Comparison of ENCODE assay signal across 12 cellular contexts in the genomic region with DNA sequence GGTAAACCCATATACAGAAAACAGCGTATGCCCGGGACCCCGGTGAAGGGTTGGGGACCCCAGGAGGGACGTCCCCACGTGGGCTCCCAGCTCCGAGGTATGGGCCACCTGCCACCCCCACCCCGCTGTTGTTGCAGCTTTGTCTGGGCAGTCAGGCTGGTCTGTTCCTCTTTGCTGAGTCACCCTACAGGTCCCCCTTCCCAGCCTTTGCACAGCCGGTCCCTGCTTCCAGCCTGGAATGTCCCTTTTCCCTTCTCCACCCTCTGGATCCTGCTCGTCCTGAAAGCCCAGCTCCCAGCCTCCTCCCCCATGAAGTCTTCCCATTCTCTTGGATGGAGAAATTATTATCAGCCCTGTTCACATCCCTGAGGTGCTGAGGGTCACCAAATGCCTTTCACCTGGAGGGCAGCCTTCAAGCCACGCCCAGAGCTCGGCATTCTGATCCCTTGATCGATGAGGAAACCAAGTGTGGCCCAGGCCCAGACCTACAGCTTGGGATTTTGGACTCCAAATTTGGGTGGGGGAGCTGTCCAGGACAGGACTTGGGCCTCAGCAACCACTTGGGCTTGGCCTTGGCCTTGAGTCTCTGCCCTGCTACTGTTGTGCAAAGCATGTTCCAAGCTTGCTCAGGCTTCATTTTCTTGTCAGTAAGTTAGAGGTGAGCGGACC. TPM values are rescaled to one million over a fixed set of nuclear protein-coding genes. Genes with fewer than 3 reads are reported as not detected.
DNase-seq lines count a peak whose midpoint lies in the region; FAIRE-seq and TF ChIP-seq lines count a peak whose summit lies in the region.
"Had no signal": no experiment of that assay in that cellular context is flagged by ENCODE, and none has a peak within 500 bp of the region (broad histone marks: within the 10 kb centered on the region; RNA-seq: fewer than 3 reads in every experiment).

No MANE protein-coding gene starts in this region.

- CTCF ChIA-PET in Calu3 (lab: Charles Lee), result interaction anchor here (0.6 to 2.3 kb wide), 6 partner anchors 17 to 99 kb away, joined by 3 to 6 read pairs (median 3); a partner anchor contains a TSS

- H3F3A ChIP-seq in neural progenitor cell (ENCODE audit: low read depth), result peaks cover 20% of the 10 kb centered on the region

- H3K4me1 Mint-ChIP-seq in Calu3 (ENCODE audit: low read depth, unreplicated experiment), result peaks cover 24% of the 10 kb centered on the region
- H3K4me1 Mint-ChIP-seq in neural progenitor cell, result peaks cover 38% of the 10 kb centered on the region

- no peak overlapping the region for H2AFZ ChIP-seq in neural progenitor cell (replicated peaks)

- TF ChIP-seq EP300 in tibial nerve (IDR thresholded peaks at IDR 0.05), result no peak

- FAIRE-seq in GM12892 (lab: Jason Lieb, UNC), result no peak

- H3K36me3 Mint-ChIP-seq in Calu3 (ENCODE audit: insufficient read depth, unreplicated experiment), result peaks cover 51% of the 10 kb centered on the region
- H3K36me3 Mint-ChIP-seq in neural progenitor cell, result no peaks in the 10 kb centered on the region
- H3K36me3 Mint-ChIP-seq: CD4-positive, CD25-positive, alpha-beta regulatory T cell; naive B cell had no signal

- H3K79me2 ChIP-seq in neural progenitor cell (ENCODE audit: low read depth), result no peaks in the 10 kb centered on the region

- H3K9me3 ChIP-seq in neural progenitor cell (ENCODE audit: low read depth) (no peaks in the 10 kb centered on the region), tibial nerve (no peaks in the 10 kb centered on the region)

- WGBS in tibial nerve, 2 donors, result 60 to 70% methylated on average over 13 of the region's 13 CpGs

- no peaks in the 10 kb centered on the region for H3K27me3 Mint-ChIP-seq in Calu3 (ENCODE audit: unreplicated experiment)
- peaks cover 15% of the 10 kb centered on the region for H3K27me3 Mint-ChIP-seq in neural progenitor cell (ENCODE audit: insufficient read depth, low read depth)
- H3K27me3 Mint-ChIP-seq: CD4-positive, CD25-positive, alpha-beta regulatory T cell; naive B cell had no signal

- no peaks in the 10 kb centered on the region for H4K20me1 ChIP-seq in neural progenitor cell (ENCODE audit: low read depth)

- H3K36me3 ChIP-seq in neural progenitor cell (no peaks in the 10 kb centered on the region), tibial nerve (no peaks in the 10 kb centered on the region)

- no peaks in the 10 kb centered on the region for H3K9me3 Mint-ChIP-seq in Calu3 (ENCODE audit: low read depth, unreplicated experiment)
- no peaks in the 10 kb centered on the region for H3K9me3 Mint-ChIP-seq in neural progenitor cell
- H3K9me3 Mint-ChIP-seq: activated T-cell treated with anti-CD3 and anti-CD28 coated beads, Interleukin-2, amount 50 U/mL, for 4 hours; naive B cell had no signal

- H3K27ac ChIP-seq in neural progenitor cell (no peak overlapping the region), tibial nerve (peak overlapping the region in 1 of 4 donors; percentile 13)

- TF ChIP-seq CTCF in Calu3 (IDR thresholded peaks at IDR 0.05; ENCODE audit: unreplicated experiment) (no peak), epithelial cell of proximal tubule (conservative IDR thresholded peaks at IDR 0.05; ENCODE audit: low read depth, low read length) (no peak), neural progenitor cell (IDR thresholded peaks at IDR 0.05) (no peak), tibial nerve (IDR thresholded peaks at IDR 0.05) (no peak)

- no TSS peak for BruUV-seq in Calu3 (replicated peaks; lab: Mats Ljungman, UMichigan)

- H3K9ac ChIP-seq in neural progenitor cell, result no peak overlapping the region

- H3K4me3 Mint-ChIP-seq in Calu3 (ENCODE audit: low read depth, unreplicated experiment) (peak overlapping the region; percentile 91), neural progenitor cell (no peak overlapping the region)
- H3K4me3 Mint-ChIP-seq: activated T-cell treated with anti-CD3 and anti-CD28 coated beads, Interleukin-2, amount 50 U/mL, for 4 hours; CD4-positive, CD25-positive, alpha-beta regulatory T cell; naive B cell had no signal

- H3K27me3 ChIP-seq in neural progenitor cell, result peaks cover 9% of the 10 kb centered on the region
- H3K27me3 ChIP-seq in tibial nerve, result peaks cover 0 to 27% of the 10 kb centered on the region in 2 donors

- H3K27ac Mint-ChIP-seq in Calu3 (ENCODE audit: unreplicated experiment) (peak overlapping the region; percentile 92), neural progenitor cell (peak overlapping the region; percentile 76)
- H3K27ac Mint-ChIP-seq: CD4-positive, CD25-positive, alpha-beta regulatory T cell had no signal

- intact Hi-C loops in Calu3 (cut with micrococcal nuclease; ENCODE audit: unreplicated experiment), result no loop called here

- DNase-seq in Calu3 (peak; percentile 70), NCI-H2107 treated with DMSO at 0.1 percent for 48 hours (lab: John Stamatoyannopoulos, UW; ENCODE audit: unreplicated experiment) (peak; percentile 17), epithelial cell of proximal tubule (ENCODE audit: low read depth) (no peak), neural progenitor cell (ENCODE audit: low spot score) (no peak), tibial nerve (ENCODE audit: low spot score in 2 of 2) (no peak), AML-193 (lab: John Stamatoyannopoulos, UW) (no peak), COR-L47 (lab: John Stamatoyannopoulos, UW) (no peak), GM12892 (ENCODE audit: insufficient read length) (no peak)
- DNase-seq: activated T-cell treated with anti-CD3 and anti-CD28 coated beads, Interleukin-2, amount 50 U/mL, for 4 hours; CD4-positive, CD25-positive, alpha-beta regulatory T cell; GOT3; naive B cell had no signal

- peaks cover 32% of the 10 kb centered on the region for H3K4me1 ChIP-seq in neural progenitor cell
- peaks cover 0 to 16% (median 0%) of the 10 kb centered on the region in 4 donors for H3K4me1 ChIP-seq in tibial nerve

- no peak overlapping the region for H3K4me2 ChIP-seq in neural progenitor cell

- H3K4me3 ChIP-seq in epithelial cell of proximal tubule (ENCODE audit: low read depth, low read length), result peak overlapping the region; percentile 70
- H3K4me3 ChIP-seq in neural progenitor cell, result no peak overlapping the region
- H3K4me3 ChIP-seq in tibial nerve, result no peak overlapping the region

- TF ChIP-seq POLR2A in tibial nerve (IDR thresholded peaks at IDR 0.05) (no peak), GM12892 (IDR thresholded peaks at IDR 0.05; ENCODE audit: low read depth, low read length) (no peak)

RNA-seq across cellular contexts. Expression of a gene that starts 2.6 kb away (rescaled TPM):
- total RNA-seq in Calu3 (2022) (283 and 325 TPM in 2 replicates), epithelial cell of proximal tubule (277 and 503 TPM in 2 replicates), neural progenitor cell (ENCODE audit: low replicate concordance) (2.8 TPM in 1 of 2 replicates, not detected in the other), tibial nerve (1 to 10 TPM in 1 of 4 donors, under 1 TPM in 2, not detected in 1; 0.42 to 2.0 (median 0.66) TPM)
- polyA plus RNA-seq in GM12892 (2012; ENCODE audit: missing spikeins), result not detected

RNA-seq across cellular contexts. Expression of a gene that starts 8.9 kb away (rescaled TPM):
- total RNA-seq in Calu3 (2022), result 14.3 TPM in 2 replicates
- total RNA-seq in epithelial cell of proximal tubule, result 8.4 and 13.7 TPM in 2 replicates
- total RNA-seq in neural progenitor cell (ENCODE audit: low replicate concordance), result 10.5 and 12.0 TPM in 2 replicates
- 1 to 10 TPM in 3 of 4 donors, not detected in 1; 3.6 to 9.2 (median 9.0) TPM for total RNA-seq in tibial nerve
- polyA plus RNA-seq in GM12892 (2012; ENCODE audit: missing spikeins), result not detected

RNA-seq across cellular contexts. Expression of a gene that starts 27.6 kb away (rescaled TPM):
- 0.59 and 1.2 TPM in 2 replicates for total RNA-seq in Calu3 (2022)
- not detected in 2 replicates for total RNA-seq in epithelial cell of proximal tubule
- total RNA-seq in neural progenitor cell (ENCODE audit: low replicate concordance), result not detected in 2 replicates
- total RNA-seq in tibial nerve, result not detected
- not detected for polyA plus RNA-seq in GM12892 (2012; ENCODE audit: missing spikeins)
- total RNA-seq: activated T-cell treated with anti-CD3 and anti-CD28 coated beads, Interleukin-2, amount 50 U/mL, for 4 hours; CD4-positive, CD25-positive, alpha-beta regulatory T cell had no signal

Comparison
In these comparisons a context has a peak if more than half of its experiments do, and no peak if none do; other contexts are left out.
1. DNase-seq: peak in Calu3 (single experiment) and NCI-H2107 treated with DMSO at 0.1 percent for 48 hours (single experiment); none in epithelial cell of proximal tubule (single experiment), neural progenitor cell (single experiment), tibial nerve (0 of 2), AML-193 (0 of 2), COR-L47 (single experiment) and GM12892 (single experiment).
2. RNA of a gene that starts 2.6 kb away (total RNA-seq): 277 to 503 TPM in epithelial cell of proximal tubule and 283 to 325 TPM in Calu3; 0.42 to 2.0 TPM in tibial nerve and 2.8 TPM in neural progenitor cell; every median in the first group is over 10 times any median in the second.